10 cellular contexts compared by ENCODE assay signal in genomic region chr17:50184057-50184456, GRCh38. TPM values are rescaled to one million over a fixed set of nuclear protein-coding genes. Genes with fewer than 3 reads are reported as not detected.
DNase-seq lines count a peak whose midpoint lies in the region; ATAC-seq and TF ChIP-seq lines count a peak whose summit lies in the region.
"Had no signal": no experiment of that assay in that cellular context is flagged by ENCODE, and none has a peak within 500 bp of the region (broad histone marks: within the 10 kb centered on the region; RNA-seq: fewer than 3 reads in every experiment).

No MANE protein-coding gene starts in this region.

- H3K4me1 ChIP-seq in mesenchymal stem cell (ENCODE audit: control insufficient read depth, insufficient read depth, low read depth, low read length), result peaks cover 51% of the 10 kb centered on the region
- no peaks in the 10 kb centered on the region for H3K4me1 ChIP-seq in aorta (ENCODE audit: control insufficient read depth in 1 of 2, insufficient read depth in 2 of 2, low read length in 2 of 2)

- no peak overlapping the region for H3K4me2 ChIP-seq in mesenchymal stem cell (ENCODE audit: low read length, poor library complexity, severe bottlenecking)

- H4K91ac ChIP-seq in mesenchymal stem cell (ENCODE audit: low read length), result no peak overlapping the region

- H3K27me3 Mint-ChIP-seq in activated naive CD8-positive, alpha-beta T cell treated with anti-CD3 and anti-CD28 coated beads, Interleukin-2, amount 50 U/mL, for 24 hours, result no peaks in the 10 kb centered on the region

- H2BK15ac ChIP-seq in mesenchymal stem cell (ENCODE audit: low read depth, poor library complexity, severe bottlenecking), result no peak overlapping the region

- H3K9me3 ChIP-seq in mesenchymal stem cell (ENCODE audit: control insufficient read depth, low read length), result no peaks in the 10 kb centered on the region
- no peaks in the 10 kb centered on the region for H3K9me3 ChIP-seq in aorta (ENCODE audit: control insufficient read depth, low read length)
- H3K9me3 ChIP-seq: SJCRH30 had no signal

- H3K36me3 Mint-ChIP-seq in activated naive CD8-positive, alpha-beta T cell treated with anti-CD3 and anti-CD28 coated beads, Interleukin-2, amount 50 U/mL, for 24 hours (ENCODE audit: low read depth), result no peaks in the 10 kb centered on the region

- peak overlapping the region; percentile 20 for H3K4me3 Mint-ChIP-seq in activated naive CD8-positive, alpha-beta T cell treated with anti-CD3 and anti-CD28 coated beads, Interleukin-2, amount 50 U/mL, for 24 hours

- no peak overlapping the region for H2BK5ac ChIP-seq in mesenchymal stem cell (ENCODE audit: low read depth, low read length, poor library complexity, severe bottlenecking)

- H2AK5ac ChIP-seq in mesenchymal stem cell (ENCODE audit: low read length, severe bottlenecking), result no peak overlapping the region

- no peak overlapping the region for H2BK12ac ChIP-seq in mesenchymal stem cell (ENCODE audit: low read length in 2 of 2)

- no peak for DNase-seq in AG09319 (ENCODE audit: extremely low read depth, low read depth)
- peak in 1 of 2 experiments; percentile 38 for DNase-seq in HL-60 (ENCODE audit: low read depth in 1 of 2, low spot score in 1 of 2)
- DNase-seq in activated naive CD8-positive, alpha-beta T cell treated with anti-CD3 and anti-CD28 coated beads, Interleukin-2, amount 50 U/mL, for 24 hours, result no peak
- DNase-seq in mesenchymal stem cell, result peak; percentile 58
- no peak for DNase-seq in HuH-7 (ENCODE audit: low spot score)
- no peak for DNase-seq in NCI-H510A treated with DMSO at 0.1 percent for 48 hours (lab: John Stamatoyannopoulos, UW)
- no peak for DNase-seq in aorta

- peaks cover 54 to 76% of the 10 kb centered on the region in 2 experiments for H3K36me3 ChIP-seq in mesenchymal stem cell (ENCODE audit: control insufficient read depth in 1 of 2, insufficient read depth in 2 of 2, low read depth in 1 of 2, low read length in 2 of 2)
- peaks cover 0 to 2% of the 10 kb centered on the region in 2 donors for H3K36me3 ChIP-seq in aorta (ENCODE audit: control insufficient read depth in 1 of 2, insufficient read depth in 2 of 2, low read length in 1 of 2)
- H3K36me3 ChIP-seq: SJCRH30 had no signal

- peak; percentile 35 for TF ChIP-seq CTCF in AG09319 (IDR thresholded peaks at IDR 0.05; ENCODE audit: low read depth, low read length)
- no peak for TF ChIP-seq CTCF in HL-60 (IDR thresholded peaks at IDR 0.05; ENCODE audit: insufficient read depth, low read length)

- H3K27ac Mint-ChIP-seq in activated naive CD8-positive, alpha-beta T cell treated with anti-CD3 and anti-CD28 coated beads, Interleukin-2, amount 50 U/mL, for 24 hours, result no peak overlapping the region

- H3K79me1 ChIP-seq in mesenchymal stem cell (replicated peaks; ENCODE audit: low read length, poor library complexity, severe bottlenecking), result no peaks in the 10 kb centered on the region

- no peak overlapping the region for H2BK120ac ChIP-seq in mesenchymal stem cell (ENCODE audit: low read depth, low read length)

- peak overlapping the region; percentile 94 for H3K27ac ChIP-seq in HL-60 (replicated peaks)
- H3K27ac ChIP-seq in mesenchymal stem cell (ENCODE audit: low read length, poor library complexity, severe bottlenecking), result peak overlapping the region; percentile 73
- peak overlapping the region in 1 of 2 donors; percentile 82 for H3K27ac ChIP-seq in aorta (ENCODE audit: low read depth in 1 of 2, low read length in 2 of 2)
- H3K27ac ChIP-seq: SJCRH30 had no signal

- ATAC-seq in activated naive CD8-positive, alpha-beta T cell treated with anti-CD3 and anti-CD28 coated beads, Interleukin-2, amount 50 U/mL, for 24 hours, result no peak
- no peak for ATAC-seq in aorta (ENCODE audit: low FRiP score)
- no peak for ATAC-seq in GM21786 (IDR thresholded peaks at IDR 0.05; ENCODE audit: unreplicated experiment)

- H3K4me3 ChIP-seq in HL-60 (replicated peaks; ENCODE audit: insufficient read depth, low read length) (0 out of 2 replicates have a peak overlapping the region, but pooled peaks have one; percentile 9), mesenchymal stem cell (ENCODE audit: insufficient read depth in 1 of 2, low read depth in 1 of 2, low read length in 2 of 2) (no peak overlapping the region), aorta (ENCODE audit: low read length in 2 of 2) (no peak overlapping the region)
- H3K4me3 ChIP-seq: SJCRH30 had no signal

- peak overlapping the region; percentile 100 for H3K9ac ChIP-seq in mesenchymal stem cell (ENCODE audit: low read length)

- no peak overlapping the region for H3K18ac ChIP-seq in mesenchymal stem cell (ENCODE audit: low read depth in 1 of 2, low read length in 2 of 2)

- H2AFZ ChIP-seq in mesenchymal stem cell (ENCODE audit: low read depth, low read length), result no peak overlapping the region

- peaks cover 16% of the 10 kb centered on the region for H3K4me1 Mint-ChIP-seq in activated naive CD8-positive, alpha-beta T cell treated with anti-CD3 and anti-CD28 coated beads, Interleukin-2, amount 50 U/mL, for 24 hours

- H3K14ac ChIP-seq in mesenchymal stem cell (ENCODE audit: low read length in 2 of 2), result no peak overlapping the region

- no peak overlapping the region for H3K23ac ChIP-seq in mesenchymal stem cell (ENCODE audit: low read length in 2 of 2)

- no peak overlapping the region for H3K4ac ChIP-seq in mesenchymal stem cell (ENCODE audit: low read depth in 1 of 2, low read length in 2 of 2)

- H3K27me3 ChIP-seq in HL-60 (ENCODE audit: insufficient read depth, poor library complexity, severe bottlenecking) (no peaks in the 10 kb centered on the region), mesenchymal stem cell (ENCODE audit: control insufficient read depth in 1 of 2, insufficient read depth in 1 of 2, low read length in 2 of 2) (no peaks in the 10 kb centered on the region), aorta (ENCODE audit: control insufficient read depth in 1 of 2, insufficient read depth in 2 of 2, low read length in 1 of 2) (no peaks in the 10 kb centered on the region)
- H3K27me3 ChIP-seq: SJCRH30 had no signal

- no peaks in the 10 kb centered on the region for H3K9me3 Mint-ChIP-seq in activated naive CD8-positive, alpha-beta T cell treated with anti-CD3 and anti-CD28 coated beads, Interleukin-2, amount 50 U/mL, for 24 hours

- intact Hi-C loops in aorta (cut with DNase I), result no loop called here

- no peak overlapping the region for H4K8ac ChIP-seq in mesenchymal stem cell (ENCODE audit: low read length)

- 45% methylated on average over 4 of the region's 8 CpGs for WGBS in mesenchymal stem cell
- 21 to 22% methylated on average over 8 of the region's 8 CpGs for WGBS in aorta, 2 donors

RNA-seq across cellular contexts. Expression of gene COL1A1, which starts 17.4 kb away (rescaled TPM):
- polyA plus RNA-seq in mesenchymal stem cell (2013, experiment 1 of 2), result 4,381 TPM
- 4,150 TPM for polyA plus RNA-seq in mesenchymal stem cell (2013, experiment 2 of 2)
- total RNA-seq in aorta, result 100 to 1,000 TPM; 400 to 948 TPM
- 100 to 1,000 TPM in 1 of 2 donors, 10 to 100 TPM in 1; 70.2 to 391 TPM for polyA plus RNA-seq in aorta

RNA-seq across cellular contexts. Expression of gene SGCA, which starts 18.3 kb away (rescaled TPM):
- 0.14 TPM for polyA plus RNA-seq in mesenchymal stem cell (2013, experiment 1 of 2)
- polyA plus RNA-seq in mesenchymal stem cell (2013, experiment 2 of 2), result 0.08 TPM
- 10 to 100 TPM; 91.8 to 92.7 TPM for total RNA-seq in aorta
- polyA plus RNA-seq in aorta, result 100 to 1,000 TPM in 1 of 2 donors, 10 to 100 TPM in 1; 86.4 to 198 TPM
- total RNA-seq: mononuclear cell had no signal

RNA-seq across cellular contexts. Expression of gene PPP1R9B, which starts 33.6 kb away (rescaled TPM):
- 34.9 TPM for polyA plus RNA-seq in mesenchymal stem cell (2013, experiment 1 of 2)
- 33.0 TPM for polyA plus RNA-seq in mesenchymal stem cell (2013, experiment 2 of 2)
- total RNA-seq in aorta, result 10 to 100 TPM; 64.4 to 99.0 TPM
- polyA plus RNA-seq in aorta, result 10 to 100 TPM; 20.3 to 26.1 TPM

RNA-seq across cellular contexts. Expression of gene SAMD14, which starts 54.1 kb away (rescaled TPM):
- polyA plus RNA-seq in mesenchymal stem cell (2013, experiment 1 of 2), result 17.9 TPM
- 17.2 TPM for polyA plus RNA-seq in mesenchymal stem cell (2013, experiment 2 of 2)
- 10 to 100 TPM in 1 of 2 donors, 1 to 10 TPM in 1; 9.3 to 12.6 TPM for total RNA-seq in aorta
- 1 to 10 TPM; 2.5 to 3.8 TPM for polyA plus RNA-seq in aorta
